ENCODE assay signal across 1 cellular context in the genomic region with DNA sequence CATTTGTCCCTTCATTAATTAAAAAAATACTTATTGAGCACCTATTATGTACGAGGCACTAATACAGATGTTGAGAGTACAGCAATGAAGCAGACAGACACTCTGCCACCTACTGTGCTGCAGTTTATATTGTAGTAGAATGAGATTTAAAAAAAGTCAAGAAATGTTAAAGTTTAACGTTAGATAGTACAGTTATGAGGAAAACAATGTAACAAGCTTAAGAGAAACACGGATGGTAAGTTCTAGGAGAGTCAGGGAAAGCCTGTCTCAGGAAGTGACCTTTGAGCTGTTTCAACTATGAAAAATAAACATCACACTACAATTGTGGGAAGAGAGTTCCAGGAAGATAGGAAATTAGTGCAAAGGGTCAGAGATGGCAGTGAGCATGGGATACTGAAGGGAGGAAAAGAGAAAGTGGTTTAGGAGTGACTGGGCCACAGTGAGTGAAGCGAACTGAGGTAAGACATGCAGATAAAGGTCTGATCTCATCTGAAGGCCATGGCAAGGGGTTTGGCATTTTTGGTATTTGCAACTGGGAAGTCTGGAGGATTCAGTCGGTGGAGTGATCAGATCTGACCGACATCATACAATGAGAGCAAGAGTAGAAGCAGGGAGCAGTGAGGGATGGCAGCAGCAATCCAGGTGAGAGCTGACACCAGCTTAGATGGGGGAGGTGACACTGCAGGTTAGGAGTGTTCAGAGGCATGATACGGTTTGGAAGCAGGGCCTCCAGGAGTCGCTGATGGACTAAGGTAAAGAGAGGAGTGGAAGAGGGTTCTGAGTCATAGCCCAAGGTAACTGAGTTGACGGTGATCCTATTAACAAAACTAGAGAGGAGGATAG.
TF ChIP-seq lines count a peak whose summit lies in the region.

No MANE protein-coding gene starts in this region.

TF ChIP-seq in K562, 482 proteins besides CTCF, POLR2A, EP300 and RAD21 (continued from another document):
- TF ChIP-seq TEAD4 (IDR thresholded peaks at IDR 0.05; ENCODE audit: low read length) (no peak), TEAD4 (CRISPR knock-in tag; IDR thresholded peaks at IDR 0.05; ENCODE audit: borderline replicate concordance) (no peak), KLF6 (CRISPR knock-in tag; IDR thresholded peaks at IDR 0.05; ENCODE audit: borderline replicate concordance) (no peak), ZNF655 (CRISPR knock-in tag; IDR thresholded peaks at IDR 0.05) (no peak), ERF (CRISPR knock-in tag; IDR thresholded peaks at IDR 0.05) (no peak), MTA3 (IDR thresholded peaks at IDR 0.05; ENCODE audit: borderline replicate concordance) (no peak)
- TF ChIP-seq, protein P1, sequence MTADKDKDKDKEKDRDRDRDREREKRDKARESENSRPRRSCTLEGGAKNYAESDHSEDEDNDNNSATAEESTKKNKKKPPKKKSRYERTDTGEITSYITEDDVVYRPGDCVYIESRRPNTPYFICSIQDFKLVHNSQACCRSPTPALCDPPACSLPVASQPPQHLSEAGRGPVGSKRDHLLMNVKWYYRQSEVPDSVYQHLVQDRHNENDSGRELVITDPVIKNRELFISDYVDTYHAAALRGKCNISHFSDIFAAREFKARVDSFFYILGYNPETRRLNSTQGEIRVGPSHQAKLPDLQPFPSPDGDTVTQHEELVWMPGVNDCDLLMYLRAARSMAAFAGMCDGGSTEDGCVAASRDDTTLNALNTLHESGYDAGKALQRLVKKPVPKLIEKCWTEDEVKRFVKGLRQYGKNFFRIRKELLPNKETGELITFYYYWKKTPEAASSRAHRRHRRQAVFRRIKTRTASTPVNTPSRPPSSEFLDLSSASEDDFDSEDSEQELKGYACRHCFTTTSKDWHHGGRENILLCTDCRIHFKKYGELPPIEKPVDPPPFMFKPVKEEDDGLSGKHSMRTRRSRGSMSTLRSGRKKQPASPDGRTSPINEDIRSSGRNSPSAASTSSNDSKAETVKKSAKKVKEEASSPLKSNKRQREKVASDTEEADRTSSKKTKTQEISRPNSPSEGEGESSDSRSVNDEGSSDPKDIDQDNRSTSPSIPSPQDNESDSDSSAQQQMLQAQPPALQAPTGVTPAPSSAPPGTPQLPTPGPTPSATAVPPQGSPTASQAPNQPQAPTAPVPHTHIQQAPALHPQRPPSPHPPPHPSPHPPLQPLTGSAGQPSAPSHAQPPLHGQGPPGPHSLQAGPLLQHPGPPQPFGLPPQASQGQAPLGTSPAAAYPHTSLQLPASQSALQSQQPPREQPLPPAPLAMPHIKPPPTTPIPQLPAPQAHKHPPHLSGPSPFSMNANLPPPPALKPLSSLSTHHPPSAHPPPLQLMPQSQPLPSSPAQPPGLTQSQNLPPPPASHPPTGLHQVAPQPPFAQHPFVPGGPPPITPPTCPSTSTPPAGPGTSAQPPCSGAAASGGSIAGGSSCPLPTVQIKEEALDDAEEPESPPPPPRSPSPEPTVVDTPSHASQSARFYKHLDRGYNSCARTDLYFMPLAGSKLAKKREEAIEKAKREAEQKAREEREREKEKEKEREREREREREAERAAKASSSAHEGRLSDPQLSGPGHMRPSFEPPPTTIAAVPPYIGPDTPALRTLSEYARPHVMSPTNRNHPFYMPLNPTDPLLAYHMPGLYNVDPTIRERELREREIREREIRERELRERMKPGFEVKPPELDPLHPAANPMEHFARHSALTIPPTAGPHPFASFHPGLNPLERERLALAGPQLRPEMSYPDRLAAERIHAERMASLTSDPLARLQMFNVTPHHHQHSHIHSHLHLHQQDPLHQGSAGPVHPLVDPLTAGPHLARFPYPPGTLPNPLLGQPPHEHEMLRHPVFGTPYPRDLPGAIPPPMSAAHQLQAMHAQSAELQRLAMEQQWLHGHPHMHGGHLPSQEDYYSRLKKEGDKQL (CRISPR knock-in tag; IDR thresholded peaks at IDR 0.05; ENCODE audit: borderline replicate concordance), result no peak
